ENCODE assay signal across 19 cellular contexts in genomic region chr16:86229866-86230656, GRCh38.
"Had no signal": no experiment of that assay in that cellular context is flagged by ENCODE, and none has a peak within 500 bp of the region (broad histone marks: within the 10 kb centered on the region; RNA-seq: fewer than 3 reads in every experiment).

No MANE protein-coding gene starts in this region.

- H3K4me1 ChIP-seq: ascending aorta, foreskin keratinocyte, prostate gland, suprapubic skin, tibial artery had no signal

- FAIRE-seq: islet of Langerhans had no signal

- H3K9me3 ChIP-seq: ascending aorta, ovary, prostate gland, suprapubic skin, tibial artery had no signal

- H3K27ac ChIP-seq: ascending aorta, brain microvascular endothelial cell, foreskin keratinocyte, ovary, prostate gland, suprapubic skin, tibial artery had no signal

- DNase-seq: activated CD4-positive, alpha-beta T cell treated with anti-CD3 and anti-CD28 coated beads for 36 hours; activated CD4-positive, CD25-positive, alpha-beta regulatory T cell; activated CD8-positive, alpha-beta T cell treated with anti-CD3 and anti-CD28 coated beads, Interleukin-2, amount 10 ng/mL, durations not matched to agents 7 days and 5 days; activated gamma-delta T cell; activated naive CD4-positive, alpha-beta T cell treated with anti-CD3 and anti-CD28 coated beads, Interleukin-2, amount 10 ng/mL, durations not matched to agents 7 days and 5 days; activated naive CD8-positive, alpha-beta T cell treated with anti-CD3 and anti-CD28 coated beads, Interleukin-2, amount 10 ng/mL, durations not matched to agents 7 days and 5 days; brain microvascular endothelial cell; caudate nucleus; endodermal cell; foreskin keratinocyte; left ventricle myocardium superior; retina; stimulated activated naive CD4-positive, alpha-beta T cell; tibial artery had no signal

- H3K4me3 ChIP-seq: ascending aorta, ovary, prostate gland, suprapubic skin, tibial artery had no signal

- H3K36me3 ChIP-seq: ascending aorta, brain microvascular endothelial cell, ovary, prostate gland, suprapubic skin, tibial artery had no signal

- H3K27me3 ChIP-seq: ascending aorta, foreskin keratinocyte, ovary had no signal
